Comparison of ENCODE assay signal across 20 cellular contexts in the genomic region with DNA sequence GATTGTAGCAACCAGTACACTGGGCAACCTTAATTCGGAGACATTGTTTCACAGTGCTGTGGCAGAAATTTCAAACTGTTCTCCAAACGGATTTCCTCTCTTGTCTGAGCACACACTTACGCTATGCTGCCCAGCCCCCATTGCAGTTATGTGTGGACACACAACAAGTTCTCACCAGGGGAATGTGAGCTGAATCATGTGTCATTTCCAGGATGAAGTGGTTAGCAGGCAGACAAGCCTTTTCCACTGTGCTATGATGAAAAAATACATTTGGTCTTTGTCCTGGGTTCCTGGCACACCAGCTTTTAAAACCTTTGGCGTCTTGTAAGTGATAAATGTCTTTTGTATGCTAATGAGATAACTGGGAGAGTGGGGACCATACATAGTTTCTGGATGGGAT. TPM values are rescaled to one million over a fixed set of nuclear protein-coding genes. Genes with fewer than 3 reads are reported as not detected.
DNase-seq lines count a peak whose midpoint lies in the region; ATAC-seq and TF ChIP-seq lines count a peak whose summit lies in the region.
"Had no signal": no experiment of that assay in that cellular context is flagged by ENCODE, and none has a peak within 500 bp of the region (broad histone marks: within the 10 kb centered on the region; RNA-seq: fewer than 3 reads in every experiment).

No MANE protein-coding gene starts in this region.

- no peak overlapping the region for H2BK5ac ChIP-seq in mesendoderm (ENCODE audit: low read length)

- H3K9ac ChIP-seq in PC-3 (ENCODE audit: low read length) (no peak overlapping the region), mesendoderm (ENCODE audit: low read length) (no peak overlapping the region)

- H3K36me3 ChIP-seq in PC-3 (ENCODE audit: low read depth, low read length) (no peaks in the 10 kb centered on the region), mesendoderm (ENCODE audit: control insufficient read depth, insufficient read depth, low read length) (no peaks in the 10 kb centered on the region)
- H3K36me3 ChIP-seq: transverse colon had no signal

- no peaks in the 10 kb centered on the region for H3K79me1 ChIP-seq in mesendoderm (ENCODE audit: low read length)

- H3K4me3 Mint-ChIP-seq in activated naive CD4-positive, alpha-beta T cell treated with anti-CD3 and anti-CD28 coated beads for 36 hours: no peak overlapping the region
- H3K4me3 Mint-ChIP-seq: activated T-cell treated with anti-CD3 and anti-CD28 coated beads, Interleukin-2, amount 50 U/mL, for 24 hours; CD4-positive, alpha-beta T cell; IgD-negative memory B cell; neural crest cell had no signal

- no peak overlapping the region for H2AK5ac ChIP-seq in mesendoderm (ENCODE audit: low read length)

- H3K9me3 ChIP-seq in PC-3 (ENCODE audit: low read length): no peaks in the 10 kb centered on the region
- H3K9me3 ChIP-seq: transverse colon had no signal

- H2BK15ac ChIP-seq in mesendoderm (replicated peaks; ENCODE audit: low read depth): no peak overlapping the region

- no peaks in the 10 kb centered on the region for H3K4me1 Mint-ChIP-seq in activated naive CD4-positive, alpha-beta T cell treated with anti-CD3 and anti-CD28 coated beads for 36 hours (ENCODE audit: low read depth)
- H3K4me1 Mint-ChIP-seq: neural crest cell had no signal

- no TSS peak for BruUV-seq in PC-3 (replicated peaks; lab: Mats Ljungman, UMichigan)

- H3K4me2 ChIP-seq in PC-3 (ENCODE audit: low read length): peak overlapping the region; percentile 46
- H3K4me2 ChIP-seq in mesendoderm (ENCODE audit: low read length): no peak overlapping the region

- no peak overlapping the region for H3K18ac ChIP-seq in mesendoderm (ENCODE audit: low read length)

- H2AFZ ChIP-seq in PC-3 (ENCODE audit: low read length): no peak overlapping the region

- no peak overlapping the region for H2BK120ac ChIP-seq in mesendoderm (ENCODE audit: low read depth, low read length)

- CTCF ChIA-PET in PC-3 (lab: Charles Lee): no interaction called here
- CTCF ChIA-PET in activated naive CD4-positive, alpha-beta T cell treated with anti-CD3 and anti-CD28 coated beads for 36 hours (lab: Charles Lee): no interaction called here

- intact Hi-C loops in PC-3 (cut with micrococcal nuclease): no loop called here
- intact Hi-C loops in activated naive CD4-positive, alpha-beta T cell treated with anti-CD3 and anti-CD28 coated beads for 36 hours (cut with micrococcal nuclease): no loop called here

- peaks cover 9% of the 10 kb centered on the region for H3K27me3 Mint-ChIP-seq in activated naive CD4-positive, alpha-beta T cell treated with anti-CD3 and anti-CD28 coated beads for 36 hours (ENCODE audit: low read depth)

- H3K56ac ChIP-seq in mesendoderm (ENCODE audit: low read length): no peak overlapping the region

- no peak overlapping the region for H3K27ac Mint-ChIP-seq in activated naive CD4-positive, alpha-beta T cell treated with anti-CD3 and anti-CD28 coated beads for 36 hours
- H3K27ac Mint-ChIP-seq: activated naive CD4-positive, alpha-beta T cell treated with anti-CD3 and anti-CD28 coated beads, Interleukin-2, amount 50 U/mL, for 72 hours; activated T-cell treated with anti-CD3 and anti-CD28 coated beads, Interleukin-2, amount 50 U/mL, for 24 hours; CD4-positive, alpha-beta T cell; IgD-negative memory B cell had no signal

- POLR2A ChIA-PET in PC-3 (lab: Charles Lee; ENCODE audit: unreplicated experiment): interaction anchor here (0.7 kb wide), 1 partner anchor 145 kb away, joined by 5 read pairs; no protein-coding TSS in a partner anchor

- DNase-seq in Daoy (ENCODE audit: low read depth): peak; percentile 78
- peak; percentile 56 for DNase-seq in PC-3
- peak; percentile 14 for DNase-seq in epithelial cell of prostate (ENCODE audit: low read depth, low spot score)
- DNase-seq in mesendoderm: peak; percentile 19
- DNase-seq in activated naive CD4-positive, alpha-beta T cell treated with anti-CD3 and anti-CD28 coated beads for 36 hours: no peak
- no peak for DNase-seq in coronary artery (ENCODE audit: low spot score)
- no peak for DNase-seq in DMS79 (lab: John Stamatoyannopoulos, UW)
- DNase-seq: activated CD4-positive, alpha-beta T cell treated with anti-CD3 and anti-CD28 coated beads, Interleukin-2, amount 50 U/mL, for 48 hours; activated T-cell treated with anti-CD3 and anti-CD28 coated beads, Interleukin-2, amount 50 U/mL, for 24 hours; CD4-positive, alpha-beta T cell; central memory CD4-positive, alpha-beta T cell; islet precursor cell; midbrain; NCI-H187; stimulated activated naive CD4-positive, alpha-beta T cell; transverse colon had no signal

- H3K4me3 ChIP-seq in PC-3 (ENCODE audit: low read length) (no peak overlapping the region), mesendoderm (ENCODE audit: low read length) (no peak overlapping the region), coronary artery (no peak overlapping the region)
- H3K4me3 ChIP-seq: transverse colon had no signal

- H3K9me2 ChIP-seq in PC-3 (replicated peaks; ENCODE audit: low read length): no peaks in the 10 kb centered on the region

- H3K4ac ChIP-seq in mesendoderm (ENCODE audit: low read depth, low read length): no peak overlapping the region

- no peaks in the 10 kb centered on the region for H3K79me2 ChIP-seq in PC-3 (ENCODE audit: low read length)
- no peaks in the 10 kb centered on the region for H3K79me2 ChIP-seq in mesendoderm (ENCODE audit: control insufficient read depth, insufficient read depth, low read length)

- H3K27ac ChIP-seq in PC-3 (ENCODE audit: low read length): no peak overlapping the region
- H3K27ac ChIP-seq in epithelial cell of prostate: peak overlapping the region; percentile 1
- no peak overlapping the region for H3K27ac ChIP-seq in mesendoderm (ENCODE audit: low read depth, low read length)
- no peak overlapping the region for H3K27ac ChIP-seq in coronary artery
- H3K27ac ChIP-seq: transverse colon had no signal

- no peaks in the 10 kb centered on the region for H3K9me3 Mint-ChIP-seq in activated naive CD4-positive, alpha-beta T cell treated with anti-CD3 and anti-CD28 coated beads for 36 hours
- H3K9me3 Mint-ChIP-seq: activated naive CD4-positive, alpha-beta T cell treated with anti-CD3 and anti-CD28 coated beads, Interleukin-2, amount 50 U/mL, for 72 hours; activated T-cell treated with anti-CD3 and anti-CD28 coated beads, Interleukin-2, amount 50 U/mL, for 24 hours; CD4-positive, alpha-beta T cell; IgD-negative memory B cell; neural crest cell had no signal

- H3K36me3 Mint-ChIP-seq in activated naive CD4-positive, alpha-beta T cell treated with anti-CD3 and anti-CD28 coated beads for 36 hours (ENCODE audit: low read depth): no peaks in the 10 kb centered on the region
- H3K36me3 Mint-ChIP-seq: activated naive CD4-positive, alpha-beta T cell treated with anti-CD3 and anti-CD28 coated beads, Interleukin-2, amount 50 U/mL, for 72 hours; IgD-negative memory B cell had no signal

- no peak overlapping the region for H4K5ac ChIP-seq in mesendoderm (ENCODE audit: low read length)

- H3K27me3 ChIP-seq in PC-3 (ENCODE audit: low read length): no peaks in the 10 kb centered on the region
- no peaks in the 10 kb centered on the region for H3K27me3 ChIP-seq in mesendoderm (ENCODE audit: insufficient read depth, low read length, poor library complexity)
- H3K27me3 ChIP-seq: transverse colon had no signal

- no peak for TF ChIP-seq CTCF in PC-3 (conservative IDR thresholded peaks at IDR 0.05; ENCODE audit: low read depth, low read length)
- no peak for TF ChIP-seq CTCF in coronary artery (IDR thresholded peaks at IDR 0.05)

- no CpG with 5 or more reads among the region's 4 CpGs for WGBS in mesendoderm (ENCODE audit: extremely low coverage, insufficient coverage, low lambda C conversion rate)

- H4K20me1 ChIP-seq in PC-3 (ENCODE audit: low read length): no peaks in the 10 kb centered on the region

- H3K4me1 ChIP-seq in PC-3 (ENCODE audit: insufficient read depth, low read length): peaks cover 14% of the 10 kb centered on the region
- peaks cover 2% of the 10 kb centered on the region for H3K4me1 ChIP-seq in mesendoderm (ENCODE audit: control insufficient read depth, low read depth, low read length)
- H3K4me1 ChIP-seq: transverse colon had no signal

- H4K8ac ChIP-seq in mesendoderm (ENCODE audit: low read depth, low read length): no peak overlapping the region

- peak; percentile 64 for ATAC-seq in PC-3
- no peak for ATAC-seq in GM18870 (IDR thresholded peaks at IDR 0.05; ENCODE audit: unreplicated experiment)
- ATAC-seq: activated naive CD4-positive, alpha-beta T cell treated with anti-CD3 and anti-CD28 coated beads, Interleukin-2, amount 50 U/mL, for 72 hours had no signal

- H3K23ac ChIP-seq in mesendoderm (ENCODE audit: low read length): no peak overlapping the region

- H3F3A ChIP-seq in PC-3 (ENCODE audit: low read length, unreplicated experiment): no peaks in the 10 kb centered on the region

RNA-seq across cellular contexts. Expression of a gene that starts 46.9 kb away (rescaled TPM):
- total RNA-seq in Daoy (2014; rRNA removed; shearing (Covaris generic)): 1.8 and 2.0 TPM in 2 replicates
- 6.3 and 7.4 TPM in 2 replicates for total RNA-seq in PC-3 (2014; rRNA removed)
- 0.58 TPM for polyA plus RNA-seq in mesendoderm (2013, experiment 1 of 2)
- 0.63 TPM for polyA plus RNA-seq in mesendoderm (2013, experiment 2 of 2)
- not detected for total RNA-seq in activated naive CD4-positive, alpha-beta T cell treated with anti-CD3 and anti-CD28 coated beads for 36 hours
- total RNA-seq: CD4-positive, alpha-beta T cell had no signal

Comparison
In these comparisons a context has a peak if more than half of its experiments do, and no peak if none do; other contexts are left out.
1. DNase-seq: peak in Daoy (single experiment), PC-3 (single experiment), epithelial cell of prostate (single experiment) and mesendoderm (single experiment); none in activated naive CD4-positive, alpha-beta T cell treated with anti-CD3 and anti-CD28 coated beads for 36 hours (single experiment), coronary artery (single experiment) and DMS79 (single experiment).